21 cellular contexts compared by ENCODE assay signal in the genomic region with DNA sequence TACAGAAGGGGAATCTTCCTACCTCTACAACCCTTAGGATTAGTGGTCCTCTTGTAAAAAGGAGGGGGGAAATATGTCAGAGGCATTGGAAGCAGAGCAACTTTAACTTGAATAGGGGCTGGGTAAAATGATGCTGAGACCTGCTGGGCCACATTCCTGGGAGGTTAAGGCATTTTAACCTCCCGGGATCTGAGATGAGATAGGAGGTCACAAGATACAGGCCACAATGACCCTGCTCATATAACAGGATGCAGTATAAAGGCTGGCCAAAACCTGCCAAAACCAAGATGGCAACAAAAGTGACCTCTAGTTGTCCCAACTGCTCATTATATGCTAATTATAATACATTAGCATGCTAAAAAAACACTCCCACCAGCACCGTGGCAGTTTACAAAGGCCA. TPM values are rescaled to one million over a fixed set of nuclear protein-coding genes. Genes with fewer than 3 reads are reported as not detected.
"Had no signal": no experiment of that assay in that cellular context is flagged by ENCODE, and none has a peak within 500 bp of the region (broad histone marks: within the 10 kb centered on the region; RNA-seq: fewer than 3 reads in every experiment).

No MANE protein-coding gene starts in this region.

- H3K4me1 ChIP-seq: neural progenitor cell had no signal

- H3K4me1 Mint-ChIP-seq: activated CD4-positive, alpha-beta T cell treated with anti-CD3 and anti-CD28 coated beads, Interleukin-2, amount 10 ng/mL, durations not matched to agents 24 days and 14 days; naive thymus-derived CD4-positive, alpha-beta T cell; neural progenitor cell; stimulated activated effector memory CD8-positive, alpha-beta T cell treated with anti-CD3 and anti-CD28 coated beads, Interleukin-12 subunit alpha, Interleukin-12 subunit beta, amount 100 ng/mL, for 72 hours had no signal

- H3K36me3 ChIP-seq: neural progenitor cell, stomach, upper lobe of left lung had no signal

- H3K27me3 ChIP-seq: upper lobe of left lung had no signal

- H3K9me3 ChIP-seq: psoas muscle, stomach, upper lobe of left lung had no signal

- ATAC-seq: activated CD8-positive, alpha-beta T cell treated with anti-CD3 and anti-CD28 coated beads, Interleukin-2, amount 10 ng/mL, durations not matched to agents 7 days and 5 days; left ventricle myocardium superior; naive thymus-derived CD4-positive, alpha-beta T cell; psoas muscle; right cardiac atrium; stimulated activated effector memory CD8-positive, alpha-beta T cell treated with anti-CD3 and anti-CD28 coated beads, Interleukin-12 subunit alpha, Interleukin-12 subunit beta, amount 100 ng/mL, for 72 hours had no signal

- H3K36me3 Mint-ChIP-seq: brain; neural progenitor cell; stimulated activated effector memory CD8-positive, alpha-beta T cell treated with anti-CD3 and anti-CD28 coated beads, Interleukin-12 subunit alpha, Interleukin-12 subunit beta, amount 100 ng/mL, for 72 hours had no signal

- H3K4me3 Mint-ChIP-seq: activated CD4-positive, alpha-beta T cell treated with anti-CD3 and anti-CD28 coated beads, Interleukin-2, amount 10 ng/mL, durations not matched to agents 24 days and 14 days; activated CD8-positive, alpha-beta T cell treated with anti-CD3 and anti-CD28 coated beads, Interleukin-2, amount 10 ng/mL, durations not matched to agents 7 days and 5 days; activated naive CD8-positive, alpha-beta T cell treated with anti-CD3 and anti-CD28 coated beads, Interleukin-2, amount 10 ng/mL, durations not matched to agents 7 days and 5 days; activated T-cell treated with anti-CD3 and anti-CD28 coated beads, Interleukin-2, amount 50 U/mL, for 24 hours; brain; naive thymus-derived CD4-positive, alpha-beta T cell; neural progenitor cell; stimulated activated effector memory CD8-positive, alpha-beta T cell treated with anti-CD3 and anti-CD28 coated beads, Interleukin-12 subunit alpha, Interleukin-12 subunit beta, amount 100 ng/mL, for 72 hours had no signal

- DNase-seq: activated CD4-positive, alpha-beta T cell treated with anti-CD3 and anti-CD28 coated beads, Interleukin-2, amount 10 ng/mL, durations not matched to agents 24 days and 14 days; activated CD8-positive, alpha-beta T cell treated with anti-CD3 and anti-CD28 coated beads, Interleukin-2, amount 10 ng/mL, durations not matched to agents 7 days and 5 days; activated naive CD4-positive, alpha-beta T cell treated with Interleukin-2 at 50 U/mL for 16 hours; activated naive CD8-positive, alpha-beta T cell treated with anti-CD3 and anti-CD28 coated beads, Interleukin-2, amount 10 ng/mL, durations not matched to agents 7 days and 5 days; activated T-cell treated with anti-CD3 and anti-CD28 coated beads, Interleukin-2, amount 50 U/mL, for 24 hours; amygdala; caudate nucleus; kidney glomerular epithelial cell; mesenchymal stem cell; psoas muscle; right cardiac atrium; stimulated activated CD4-positive, alpha-beta T cell treated with anti-CD3 and anti-CD28 coated beads, Interleukin-4, amount 100 ng/mL, for 24 hours; stomach had no signal

- H3K9me3 Mint-ChIP-seq: stimulated activated effector memory CD8-positive, alpha-beta T cell treated with anti-CD3 and anti-CD28 coated beads, Interleukin-12 subunit alpha, Interleukin-12 subunit beta, amount 100 ng/mL, for 72 hours had no signal

- H3K27ac Mint-ChIP-seq: activated CD4-positive, alpha-beta T cell treated with anti-CD3 and anti-CD28 coated beads, Interleukin-2, amount 10 ng/mL, durations not matched to agents 24 days and 14 days; activated CD8-positive, alpha-beta T cell treated with anti-CD3 and anti-CD28 coated beads, Interleukin-2, amount 10 ng/mL, durations not matched to agents 7 days and 5 days; activated naive CD8-positive, alpha-beta T cell treated with anti-CD3 and anti-CD28 coated beads, Interleukin-2, amount 10 ng/mL, durations not matched to agents 7 days and 5 days; activated T-cell treated with anti-CD3 and anti-CD28 coated beads, Interleukin-2, amount 50 U/mL, for 24 hours; activated T-helper 2 cell treated with anti-CD3 and anti-CD28 coated beads, Interferon-gamma antibody, Interleukin-2, Interleukin-4, amounts not matched to agents 10 μg/mL and 5 μg/mL and 100 μg/mL, durations not matched to agents 14 hours and 24 hours and 36 hours; brain; neural progenitor cell; stimulated activated effector memory CD8-positive, alpha-beta T cell treated with anti-CD3 and anti-CD28 coated beads, Interleukin-12 subunit alpha, Interleukin-12 subunit beta, amount 100 ng/mL, for 72 hours had no signal

- H3K4me3 ChIP-seq: neural progenitor cell, psoas muscle, stomach, upper lobe of left lung had no signal

- H3K27ac ChIP-seq: neural progenitor cell, psoas muscle, stomach had no signal

RNA-seq across cellular contexts. Expression of a gene that starts 6.4 kb away (rescaled TPM):
- total RNA-seq: activated CD4-positive, alpha-beta T cell treated with anti-CD3 and anti-CD28 coated beads, Interleukin-2, amount 10 ng/mL, durations not matched to agents 24 days and 14 days; activated CD8-positive, alpha-beta T cell treated with anti-CD3 and anti-CD28 coated beads, Interleukin-2, amount 10 ng/mL, durations not matched to agents 7 days and 5 days; activated naive CD8-positive, alpha-beta T cell treated with anti-CD3 and anti-CD28 coated beads, Interleukin-2, amount 10 ng/mL, durations not matched to agents 7 days and 5 days; activated T-helper 2 cell treated with anti-CD3 and anti-CD28 coated beads, Interferon-gamma antibody, Interleukin-2, Interleukin-4, amounts not matched to agents 10 μg/mL and 5 μg/mL and 100 μg/mL, durations not matched to agents 14 hours and 24 hours and 36 hours; T-helper 1 cell treated with Interleukin-12 subunit alpha and Interleukin-12 subunit beta and Interleukin-4 antibody, amounts not matched to agents 30 ng/mL and 1 ng/mL, for 36 hours had no signal
